Comparison of ENCODE assay signal across 27 cellular contexts in the genomic region with DNA sequence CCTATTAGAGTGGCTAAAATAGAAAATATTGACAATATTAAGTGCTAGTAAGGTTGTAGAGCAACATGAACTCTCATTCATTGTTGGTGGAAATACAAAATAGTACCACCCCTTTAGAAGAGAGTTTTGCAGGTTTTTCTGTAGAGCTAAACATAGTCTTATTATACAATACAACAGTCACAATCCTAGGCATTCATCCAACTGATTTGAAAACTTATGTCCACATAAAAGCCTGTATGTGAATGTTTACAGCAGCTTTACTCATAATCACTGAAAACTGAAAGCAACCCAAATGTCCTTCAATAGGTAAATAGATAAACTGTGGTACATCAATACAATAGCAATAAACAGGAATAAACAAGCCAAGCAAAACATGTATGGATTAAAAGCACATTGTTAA.
"Had no signal": no experiment of that assay in that cellular context is flagged by ENCODE, and none has a peak within 500 bp of the region (broad histone marks: within the 10 kb centered on the region; RNA-seq: fewer than 3 reads in every experiment).

No MANE protein-coding gene starts in this region.

- H3K9me3 ChIP-seq: colonic mucosa, esophagus squamous epithelium, left lung, mucosa of descending colon had no signal

- FAIRE-seq: endometrium, frontal cortex, islet of Langerhans, keratinocyte had no signal

- H3K4me3 ChIP-seq: colonic mucosa, esophagus squamous epithelium, gastroesophageal sphincter, heart left ventricle, hepatocyte, left lung, lower lobe of right lung, mucosa of descending colon had no signal

- H3K27me3 ChIP-seq: colonic mucosa, gastroesophageal sphincter, heart left ventricle, hepatocyte had no signal

- H3K4me1 ChIP-seq: colonic mucosa, esophagus squamous epithelium, gastroesophageal sphincter, left lung, lower lobe of right lung had no signal

- ATAC-seq: effector memory CD8-positive, alpha-beta T cell; esophagus mucosa; foreskin keratinocyte; gastroesophageal sphincter; heart left ventricle; left cardiac atrium; left lung; left ventricle myocardium superior; lower lobe of right lung; mucosa of descending colon; natural killer cell had no signal

- H2AFZ ChIP-seq: hepatocyte had no signal

- H3K79me2 ChIP-seq: hepatocyte had no signal

- DNase-seq: colonic mucosa; cortex of kidney; effector CD8-positive, alpha-beta T cell; effector memory CD8-positive, alpha-beta T cell; endodermal cell; erythroblast; esophagus squamous epithelium; foreskin keratinocyte; heart left ventricle; hypothalamus; immature natural killer cell; left cardiac atrium; left lung; left ventricle myocardium superior; lower lobe of right lung; mesenchymal stem cell; mucosa of descending colon; naive B cell; natural killer cell had no signal

- H3K36me3 ChIP-seq: colonic mucosa, esophagus squamous epithelium, gastroesophageal sphincter, heart left ventricle, left lung, lower lobe of right lung had no signal

- H3K4me2 ChIP-seq: hepatocyte had no signal

- H3K27ac ChIP-seq: colonic mucosa, epithelial cell of prostate, esophagus squamous epithelium, foreskin keratinocyte, gastroesophageal sphincter, heart left ventricle, hepatocyte, left lung, lower lobe of right lung had no signal
